In genomic region chr1:156796340-156797097, GRCh38 we compare ENCODE assay signal across 10 cellular contexts. TPM values are rescaled to one million over a fixed set of nuclear protein-coding genes. Genes with fewer than 3 reads are reported as not detected.
DNase-seq lines count a peak whose midpoint lies in the region; ATAC-seq and TF ChIP-seq lines count a peak whose summit lies in the region.
"Had no signal": no experiment of that assay in that cellular context is flagged by ENCODE, and none has a peak within 500 bp of the region (broad histone marks: within the 10 kb centered on the region; RNA-seq: fewer than 3 reads in every experiment).

No MANE protein-coding gene starts in this region.

- BruUV-seq in OCI-LY7 (replicated peaks; lab: Mats Ljungman, UMichigan), result no TSS peak

- 0 out of 2 replicates have a peak, but pooled peaks cover 4% of the 10 kb centered on the region for H4K20me1 ChIP-seq in OCI-LY7 (ENCODE audit: insufficient read depth, low read length)

- peak overlapping the region; percentile 22 for H3K4me2 ChIP-seq in OCI-LY7 (ENCODE audit: low read length)

- no peaks in the 10 kb centered on the region for H3K9me2 ChIP-seq in OCI-LY7 (ENCODE audit: insufficient read depth, low read length)

- no peak overlapping the region for H2AFZ ChIP-seq in OCI-LY7 (ENCODE audit: low read length)
- H2AFZ ChIP-seq: parathyroid adenoma had no signal

- H3K36me3 ChIP-seq in OCI-LY7 (ENCODE audit: insufficient read depth, low read length) (peaks cover 98% of the 10 kb centered on the region), transverse colon (peaks cover 0 to 85% (median 41%) of the 10 kb centered on the region in 4 donors), upper lobe of right lung (peaks cover 97% of the 10 kb centered on the region)

- H3K4me3 ChIP-seq in OCI-LY7 (ENCODE audit: low read depth, low read length, poor library complexity, severe bottlenecking), result no peak overlapping the region
- no peak overlapping the region for H3K4me3 ChIP-seq in transverse colon
- H3K4me3 ChIP-seq in upper lobe of right lung, result no peak overlapping the region
- H3K4me3 ChIP-seq: ascending aorta had no signal

- DNase-seq in activated effector memory CD4-positive, alpha-beta T cell treated with anti-CD3 and anti-CD28 coated beads, Interleukin-2, amount 50 U/mL, for 16 hours, result peak; percentile 28
- DNase-seq in activated effector memory CD4-positive, alpha-beta T cell treated with Interleukin-2 at 50 U/mL for 16 hours, result no peak
- no peak for DNase-seq in OCI-LY7 (ENCODE audit: low spot score)
- peak; percentile 21 for DNase-seq in transverse colon
- no peak for DNase-seq in upper lobe of right lung

- H3K9me3 ChIP-seq in OCI-LY7 (ENCODE audit: low read length) (no peaks in the 10 kb centered on the region), transverse colon (no peaks in the 10 kb centered on the region), upper lobe of right lung (no peaks in the 10 kb centered on the region)
- H3K9me3 ChIP-seq: ascending aorta had no signal

- intact Hi-C loops in OCI-LY7 (cut with micrococcal nuclease; ENCODE audit: unreplicated experiment) (loop anchor here (1.0 to 10.0 kb wide), 4 partner anchors 41 to 112 kb away; partner anchors contain the start of gene NTRK1), transverse colon (cut with DNase I; ENCODE audit: low total_unique reads) (no loop called here), upper lobe of right lung (cut with DNase I) (no loop called here)

- POLR2A ChIA-PET in OCI-LY7 (lab: Charles Lee), result interaction anchor here (0.6 kb wide), 1 partner anchor 58 kb away, joined by 3 read pairs; no protein-coding TSS in a partner anchor

- ATAC-seq in HG03280 (IDR thresholded peaks at IDR 0.05; ENCODE audit: unreplicated experiment) (no peak), HG02973 (IDR thresholded peaks at IDR 0.05; ENCODE audit: unreplicated experiment) (no peak), upper lobe of right lung (no peak)

- no peak for TF ChIP-seq EP300 in transverse colon (IDR thresholded peaks at IDR 0.05; ENCODE audit: low read depth)

- CTCF ChIA-PET in OCI-LY7 (lab: Charles Lee; ENCODE audit: unreplicated experiment), result interaction anchor here (1.0 kb wide), 1 partner anchor 17 kb away, joined by 3 read pairs; no protein-coding TSS in a partner anchor

- in situ Hi-C loops in transverse colon (cut with MboI; ENCODE audit: low pct_ligation_motif_present in 1 of 4, low pct_unique_long_range_greater_than_20kb in 1 of 4, low sequenced_read_pairs in 3 of 4), result no loop called here

- no peaks in the 10 kb centered on the region for H3K27me3 ChIP-seq in layer of hippocampus (ENCODE audit: control insufficient read depth, insufficient read depth, low read length)
- H3K27me3 ChIP-seq in transverse colon, result no peaks in the 10 kb centered on the region
- no peaks in the 10 kb centered on the region for H3K27me3 ChIP-seq in upper lobe of right lung
- H3K27me3 ChIP-seq: ascending aorta had no signal

- TF ChIP-seq CTCF in OCI-LY7 (conservative IDR thresholded peaks at IDR 0.05; ENCODE audit: low read length), result no peak
- TF ChIP-seq CTCF in transverse colon (IDR thresholded peaks at IDR 0.05), result no peak
- no peak for TF ChIP-seq CTCF in upper lobe of right lung (IDR thresholded peaks at IDR 0.05)

- H3K27ac ChIP-seq in OCI-LY7 (ENCODE audit: low read depth, low read length, poor library complexity, severe bottlenecking) (no peak overlapping the region), layer of hippocampus (ENCODE audit: low read depth, low read length) (peak overlapping the region; percentile 85), transverse colon (peak overlapping the region in 1 of 4 donors; percentile 49), upper lobe of right lung (no peak overlapping the region)
- H3K27ac ChIP-seq: ascending aorta, parathyroid adenoma had no signal

- no peaks in the 10 kb centered on the region for H3K79me2 ChIP-seq in OCI-LY7 (ENCODE audit: insufficient read depth, low read depth, low read length)
- H3K79me2 ChIP-seq: parathyroid adenoma had no signal

- WGBS in transverse colon (ENCODE audit: low coverage in 1 of 2), 2 donors, result 64 to 71% methylated on average over 8 of the region's 8 CpGs

- no peak for TF ChIP-seq POLR2A in transverse colon (IDR thresholded peaks at IDR 0.05)

- H3K4me1 ChIP-seq in OCI-LY7 (ENCODE audit: insufficient read depth, low read length, poor library complexity, severe bottlenecking) (peaks cover 15% of the 10 kb centered on the region), transverse colon (no peaks in the 10 kb centered on the region), upper lobe of right lung (no peaks in the 10 kb centered on the region)
- H3K4me1 ChIP-seq: ascending aorta had no signal

RNA-seq across cellular contexts. Expression of gene SH2D2A, which starts 20.1 kb away (rescaled TPM):
- total RNA-seq in OCI-LY7 (2014; rRNA removed; shearing (Covaris generic)), result 5.5 and 5.8 TPM in 2 replicates
- total RNA-seq in OCI-LY7 (2022), result 2.1 and 2.2 TPM in 2 replicates
- total RNA-seq in transverse colon, result 1 to 10 TPM in 3 of 4 donors, not detected in 1; 1.9 to 5.9 (median 3.4) TPM
- 3.8 TPM for total RNA-seq in upper lobe of right lung
- total RNA-seq: ascending aorta had no signal

RNA-seq across cellular contexts. Expression of gene PRCC, which starts 29.2 kb away (rescaled TPM):
- total RNA-seq in OCI-LY7 (2014; rRNA removed; shearing (Covaris generic)), result 53.7 and 54.0 TPM in 2 replicates
- total RNA-seq in OCI-LY7 (2022) (81.5 and 82.9 TPM in 2 replicates), transverse colon (10 to 100 TPM; 15.1 to 69.9 (median 39.4) TPM), upper lobe of right lung (48.5 TPM)

RNA-seq across cellular contexts. Expression of gene HDGF, which starts 45.0 kb away (rescaled TPM):
- 291 and 346 TPM in 2 replicates for total RNA-seq in OCI-LY7 (2014; rRNA removed; shearing (Covaris generic))
- total RNA-seq in OCI-LY7 (2022) (315 and 329 TPM in 2 replicates), transverse colon (100 to 1,000 TPM; 150 to 204 (median 179) TPM), upper lobe of right lung (144 TPM)

RNA-seq across cellular contexts. Expression of gene MRPL24, which starts 55.6 kb away (rescaled TPM):
- total RNA-seq in OCI-LY7 (2014; rRNA removed; shearing (Covaris generic)), result 55.3 and 69.0 TPM in 2 replicates
- 49.3 and 56.6 TPM in 2 replicates for total RNA-seq in OCI-LY7 (2022)
- 10 to 100 TPM in 3 of 4 donors, 1 to 10 TPM in 1; 6.8 to 44.9 (median 37.1) TPM for total RNA-seq in transverse colon
- total RNA-seq in upper lobe of right lung, result 41.8 TPM

Comparison
In these comparisons a context has a peak if more than half of its experiments do, and no peak if none do; other contexts are left out.
1. DNase-seq: peak in activated effector memory CD4-positive, alpha-beta T cell treated with anti-CD3 and anti-CD28 coated beads, Interleukin-2, amount 50 U/mL, for 16 hours (single experiment) and transverse colon (single experiment); none in activated effector memory CD4-positive, alpha-beta T cell treated with Interleukin-2 at 50 U/mL for 16 hours (single experiment), OCI-LY7 (single experiment) and upper lobe of right lung (single experiment).